In the genomic region with DNA sequence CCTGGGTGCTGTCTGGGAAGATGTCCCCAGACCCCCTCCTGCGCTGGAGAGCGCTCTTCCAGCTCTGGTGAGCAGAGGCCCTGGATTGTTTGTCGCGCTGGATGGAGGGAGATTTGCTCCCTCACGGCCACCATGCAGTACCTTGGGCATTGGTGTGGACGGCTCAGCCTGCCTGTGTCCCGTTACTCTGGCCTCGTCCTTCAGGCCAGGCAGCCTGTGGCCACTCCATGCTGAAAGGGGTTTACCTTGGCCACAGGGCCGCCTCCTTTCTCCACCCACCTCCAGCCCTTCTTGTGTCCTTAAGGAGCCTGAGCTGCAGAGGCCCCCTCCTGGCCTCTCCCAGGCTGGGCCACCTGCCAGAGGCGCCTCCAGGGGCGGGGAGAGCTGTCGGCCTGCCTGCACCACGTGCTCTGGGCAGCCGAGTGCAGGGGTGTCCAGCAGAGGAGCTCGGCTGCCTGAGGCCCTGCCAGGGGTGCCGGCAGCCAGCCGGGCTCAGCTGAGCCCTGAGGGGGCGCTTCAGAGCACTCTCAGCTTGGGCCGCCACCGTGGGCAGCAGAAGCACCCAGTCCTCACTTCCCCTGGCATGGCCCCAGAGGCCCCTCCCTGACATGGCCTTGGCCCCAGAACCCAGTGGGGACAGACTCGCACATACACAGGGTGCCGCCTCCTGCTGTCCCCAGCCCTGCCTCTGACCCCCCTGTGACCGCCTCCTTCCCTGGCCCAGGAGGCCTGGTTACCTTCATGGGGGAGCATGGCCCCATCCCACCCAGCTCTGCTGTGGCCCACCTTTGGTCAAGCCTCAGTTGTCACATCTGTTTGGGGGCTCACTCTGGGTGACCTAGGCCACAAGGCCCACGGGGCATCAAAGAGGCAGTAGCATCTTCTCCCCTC, we compare ENCODE assay signal across 9 cellular contexts. TPM values are rescaled to one million over a fixed set of nuclear protein-coding genes. Genes with fewer than 3 reads are reported as not detected.
DNase-seq lines count a peak whose midpoint lies in the region; ATAC-seq and TF ChIP-seq lines count a peak whose summit lies in the region.
"Had no signal": no experiment of that assay in that cellular context is flagged by ENCODE, and none has a peak within 500 bp of the region (broad histone marks: within the 10 kb centered on the region; RNA-seq: fewer than 3 reads in every experiment).

No MANE protein-coding gene starts in this region.

- H3F3A ChIP-seq in SK-N-SH (replicated peaks; ENCODE audit: insufficient read depth) = peaks cover 60% of the 10 kb centered on the region

- no peaks in the 10 kb centered on the region for H3K9me2 ChIP-seq in SK-N-SH

- TF ChIP-seq RAD21 in SK-N-SH (IDR thresholded peaks at IDR 0.05; ENCODE audit: low read length) = peak; percentile 3; the same call in 1 of the 2 replicates

- peaks cover 98% of the 10 kb centered on the region for H3K79me2 ChIP-seq in SK-N-SH (ENCODE audit: insufficient read depth)

- H3K4me2 ChIP-seq in SK-N-SH = peak overlapping the region; percentile 97

- peak; percentile 27 for ATAC-seq in omental fat pad (ENCODE audit: low FRiP score)
- no peak for ATAC-seq in HG02970 (IDR thresholded peaks at IDR 0.05; ENCODE audit: low FRiP score, unreplicated experiment)
- no peak for ATAC-seq in activated CD8-positive, alpha-beta memory T cell treated with anti-CD3 and anti-CD28 coated beads, Interleukin-2, amount 10 ng/mL, durations not matched to agents 7 days and 5 days

- peak overlapping the region; percentile 69 for H3K4me3 Mint-ChIP-seq in activated naive CD4-positive, alpha-beta T cell treated with anti-CD3 and anti-CD28 coated beads, Interleukin-2, amount 10 ng/mL, durations not matched to agents 7 days and 5 days
- no peak overlapping the region for H3K4me3 Mint-ChIP-seq in activated CD8-positive, alpha-beta memory T cell treated with anti-CD3 and anti-CD28 coated beads, Interleukin-2, amount 10 ng/mL, durations not matched to agents 7 days and 5 days

- peak overlapping the region; percentile 64 to 94 for H3K27ac ChIP-seq in SK-N-SH (ENCODE audit: low read depth in 2 of 2, low read length in 1 of 2)

- 29% methylated on average over 7 of the region's 24 CpGs for WGBS in SK-N-SH (ENCODE audit: low lambda C conversion rate)

- peaks cover 10% of the 10 kb centered on the region for H3K4me1 Mint-ChIP-seq in activated naive CD4-positive, alpha-beta T cell treated with anti-CD3 and anti-CD28 coated beads, Interleukin-2, amount 10 ng/mL, durations not matched to agents 7 days and 5 days
- H3K4me1 Mint-ChIP-seq in activated CD8-positive, alpha-beta memory T cell treated with anti-CD3 and anti-CD28 coated beads, Interleukin-2, amount 10 ng/mL, durations not matched to agents 7 days and 5 days = peaks cover 3% of the 10 kb centered on the region

- CTCF ChIA-PET in activated naive CD4-positive, alpha-beta T cell treated with anti-CD3 and anti-CD28 coated beads, Interleukin-2, amount 10 ng/mL, durations not matched to agents 7 days and 5 days (lab: Charles Lee) = interaction anchor here (0.5 to 3.3 kb wide), 3 partner anchors 30 to 862 kb away, joined by 3 to 9 read pairs (median 5); no protein-coding TSS in a partner anchor
- CTCF ChIA-PET in SK-N-SH (lab: Yijun Ruan, JAX) = interaction anchor here (0.6 to 11.0 kb wide), 50 partner anchors 8 to 913 kb away, joined by 3 to 403 read pairs (median 4); partner anchors contain the start of gene LTO1
- CTCF ChIA-PET in activated CD8-positive, alpha-beta memory T cell treated with anti-CD3 and anti-CD28 coated beads, Interleukin-2, amount 10 ng/mL, durations not matched to agents 7 days and 5 days (lab: Charles Lee) = interaction anchor here (0.8 to 4.0 kb wide), 7 partner anchors 11 to 544 kb away, joined by 3 to 28 read pairs (median 4); partner anchors contain the start of genes LTO1 and MYEOV

- H3K36me3 Mint-ChIP-seq in activated naive CD4-positive, alpha-beta T cell treated with anti-CD3 and anti-CD28 coated beads, Interleukin-2, amount 10 ng/mL, durations not matched to agents 7 days and 5 days = no peaks in the 10 kb centered on the region
- H3K36me3 Mint-ChIP-seq in activated CD8-positive, alpha-beta memory T cell treated with anti-CD3 and anti-CD28 coated beads, Interleukin-2, amount 10 ng/mL, durations not matched to agents 7 days and 5 days = no peaks in the 10 kb centered on the region

- peak overlapping the region; percentile 95 to 96 for H3K4me3 ChIP-seq in SK-N-SH (ENCODE audit: low read depth in 2 of 2, low read length in 1 of 2)

- TF ChIP-seq CTCF in SK-N-SH (IDR thresholded peaks at IDR 0.05) = peak; percentile 44
- no peak for TF ChIP-seq CTCF in omental fat pad (IDR thresholded peaks at IDR 0.05)

- H3K9me3 Mint-ChIP-seq in activated naive CD4-positive, alpha-beta T cell treated with anti-CD3 and anti-CD28 coated beads, Interleukin-2, amount 10 ng/mL, durations not matched to agents 7 days and 5 days = no peaks in the 10 kb centered on the region
- no peaks in the 10 kb centered on the region for H3K9me3 Mint-ChIP-seq in activated CD8-positive, alpha-beta memory T cell treated with anti-CD3 and anti-CD28 coated beads, Interleukin-2, amount 10 ng/mL, durations not matched to agents 7 days and 5 days (ENCODE audit: low read depth)

- DNase-seq in activated naive CD4-positive, alpha-beta T cell treated with anti-CD3 and anti-CD28 coated beads, Interleukin-2, amount 10 ng/mL, durations not matched to agents 7 days and 5 days = no peak
- no peak for DNase-seq in activated naive CD4-positive, alpha-beta T cell (lab: John Stamatoyannopoulos, UW)
- DNase-seq in SK-N-SH = peak; percentile 72
- peak; percentile 90 for DNase-seq in fibroblast of peridontal ligament (ENCODE audit: extremely low read depth)
- DNase-seq in omental fat pad (ENCODE audit: low spot score) = no peak
- no peak for DNase-seq in cerebellar nuclear complex (lab: John Stamatoyannopoulos, UW)
- DNase-seq in activated CD8-positive, alpha-beta memory T cell treated with anti-CD3 and anti-CD28 coated beads, Interleukin-2, amount 10 ng/mL, durations not matched to agents 7 days and 5 days = no peak

- no peaks in the 10 kb centered on the region for H3K27me3 ChIP-seq in SK-N-SH (ENCODE audit: insufficient read depth)

- H3K36me3 ChIP-seq in SK-N-SH (replicated peaks in 1 of 2; ENCODE audit: control insufficient read depth in 1 of 2, insufficient read depth in 2 of 2, low read length in 1 of 2) = peaks cover 57 to 60% of the 10 kb centered on the region in 2 experiments

- no peak overlapping the region for H2AFZ ChIP-seq in SK-N-SH (ENCODE audit: low read depth)

- peaks cover 75% of the 10 kb centered on the region for H4K20me1 ChIP-seq in SK-N-SH (ENCODE audit: insufficient read depth)

- POLR2A ChIA-PET in SK-N-SH (lab: Yijun Ruan, JAX) = interaction anchor here (0.8 to 4.9 kb wide), 10 partner anchors 9 to 549 kb away, joined by 3 to 27 read pairs (median 4); partner anchors contain the start of gene LTO1

- no peaks in the 10 kb centered on the region for H3K9me3 ChIP-seq in SK-N-SH

- no peak overlapping the region for H3K27ac Mint-ChIP-seq in activated naive CD4-positive, alpha-beta T cell treated with anti-CD3 and anti-CD28 coated beads, Interleukin-2, amount 10 ng/mL, durations not matched to agents 7 days and 5 days
- H3K27ac Mint-ChIP-seq in activated CD8-positive, alpha-beta memory T cell treated with anti-CD3 and anti-CD28 coated beads, Interleukin-2, amount 10 ng/mL, durations not matched to agents 7 days and 5 days = no peak overlapping the region

- H3K27me3 Mint-ChIP-seq in activated naive CD4-positive, alpha-beta T cell treated with anti-CD3 and anti-CD28 coated beads, Interleukin-2, amount 10 ng/mL, durations not matched to agents 7 days and 5 days = peaks cover 49% of the 10 kb centered on the region
- H3K27me3 Mint-ChIP-seq in activated CD8-positive, alpha-beta memory T cell treated with anti-CD3 and anti-CD28 coated beads, Interleukin-2, amount 10 ng/mL, durations not matched to agents 7 days and 5 days = peaks cover 22% of the 10 kb centered on the region

- H3K9ac ChIP-seq in SK-N-SH = peak overlapping the region; percentile 100

- H3K4me1 ChIP-seq in SK-N-SH (ENCODE audit: control insufficient read depth in 1 of 2, insufficient read depth in 2 of 2, low read depth in 1 of 2, low read length in 1 of 2) = peaks cover 35 to 39% of the 10 kb centered on the region in 2 experiments; a peak in 3 of 4 replicates

- TF ChIP-seq EP300 in SK-N-SH (IDR thresholded peaks at IDR 0.05; ENCODE audit: borderline replicate concordance in 1 of 2, low read depth in 1 of 2, low read length in 1 of 2) = no peak

TF ChIP-seq in SK-N-SH, 30 proteins besides CTCF, POLR2A, EP300 and RAD21 (continues in another document):
- no peak for TF ChIP-seq EZH2phosphoT487 (IDR thresholded peaks at IDR 0.05; ENCODE audit: borderline replicate concordance, low read depth)
- no peak for TF ChIP-seq RXRA (IDR thresholded peaks at IDR 0.05; ENCODE audit: borderline replicate concordance, low read depth)
- TF ChIP-seq FOXJ3 (CRISPR knock-in tag; IDR thresholded peaks at IDR 0.05) = no peak
- TF ChIP-seq CHD2 (IDR thresholded peaks at IDR 0.05; ENCODE audit: low read length, partially characterized antibody) = no peak
- no peak for TF ChIP-seq YY1 (IDR thresholded peaks at IDR 0.05; ENCODE audit: low read depth)

RNA-seq across cellular contexts. Expression of gene CCND1, which starts 3.4 kb away (rescaled TPM):
- 242 and 285 TPM in 2 replicates for polyA plus RNA-seq in SK-N-SH (2012; rRNA removed)
- 196 and 213 TPM in 2 replicates for polyA plus RNA-seq in SK-N-SH (2012; cell fraction: cytosol; rRNA removed)
- polyA plus RNA-seq in SK-N-SH (2012; cell fraction: nucleus; rRNA removed) = 319 and 430 TPM in 2 replicates
- 100 to 1,000 TPM in 1 of 4 donors, 10 to 100 TPM in 3; 40.3 to 216 (median 58.2) TPM for total RNA-seq in omental fat pad
- total RNA-seq in activated CD8-positive, alpha-beta memory T cell treated with anti-CD3 and anti-CD28 coated beads, Interleukin-2, amount 10 ng/mL, durations not matched to agents 7 days and 5 days = 1 to 10 TPM in 1 of 2 experiments, not detected in 1; 1.7 TPM

RNA-seq across cellular contexts. Expression of gene LTO1, which starts 30.8 kb away (rescaled TPM):
- 30.8 and 33.1 TPM in 2 replicates for polyA plus RNA-seq in SK-N-SH (2012; rRNA removed)
- polyA plus RNA-seq in SK-N-SH (2012; cell fraction: cytosol; rRNA removed) = 27.2 and 30.5 TPM in 2 replicates
- polyA plus RNA-seq in SK-N-SH (2012; cell fraction: nucleus; rRNA removed) = 93.5 and 102 TPM in 2 replicates
- total RNA-seq in omental fat pad = 10 to 100 TPM in 3 of 4 donors, 1 to 10 TPM in 1; 9.9 to 27.3 (median 20.6) TPM
- 10 to 100 TPM; 24.0 to 26.3 TPM for total RNA-seq in activated CD8-positive, alpha-beta memory T cell treated with anti-CD3 and anti-CD28 coated beads, Interleukin-2, amount 10 ng/mL, durations not matched to agents 7 days and 5 days

RNA-seq across cellular contexts. Expression of gene FGF19, which starts 59.5 kb away (rescaled TPM):
- polyA plus RNA-seq in SK-N-SH (2012; rRNA removed) = not detected in 2 replicates
- polyA plus RNA-seq in SK-N-SH (2012; cell fraction: cytosol; rRNA removed) = not detected in 2 replicates
- 0.02 TPM in 1 of 2 replicates, not detected in the other for polyA plus RNA-seq in SK-N-SH (2012; cell fraction: nucleus; rRNA removed)
- not detected for total RNA-seq in omental fat pad
- total RNA-seq in activated CD8-positive, alpha-beta memory T cell treated with anti-CD3 and anti-CD28 coated beads, Interleukin-2, amount 10 ng/mL, durations not matched to agents 7 days and 5 days = not detected
- total RNA-seq: subcutaneous adipose tissue had no signal

Comparison
In these comparisons a context has a peak if more than half of its experiments do, and no peak if none do; other contexts are left out.
1. DNase-seq: peak in SK-N-SH (single experiment) and fibroblast of peridontal ligament (single experiment); none in activated naive CD4-positive, alpha-beta T cell treated with anti-CD3 and anti-CD28 coated beads, Interleukin-2, amount 10 ng/mL, durations not matched to agents 7 days and 5 days (single experiment), activated naive CD4-positive, alpha-beta T cell (0 of 4), omental fat pad (single experiment), cerebellar nuclear complex (0 of 2) and activated CD8-positive, alpha-beta memory T cell treated with anti-CD3 and anti-CD28 coated beads, Interleukin-2, amount 10 ng/mL, durations not matched to agents 7 days and 5 days (single experiment).
2. RNA of gene CCND1, which starts 3.4 kb away (total RNA-seq): 40.3 to 216 TPM in omental fat pad; 1.7 TPM in activated CD8-positive, alpha-beta memory T cell treated with anti-CD3 and anti-CD28 coated beads, Interleukin-2, amount 10 ng/mL, durations not matched to agents 7 days and 5 days; every median in the first group is over 10 times any median in the second.